8 cellular contexts compared by ENCODE assay signal in genomic region chr4:105306158-105306781, GRCh38.
A peak's percentile ranks its signal among the peaks of the same experiment; 100 is the strongest.
DNase-seq lines count a peak whose midpoint lies in the region; ATAC-seq and TF ChIP-seq lines count a peak whose summit lies in the region.

No MANE protein-coding gene starts in this region.

- CTCF ChIA-PET in A673 (lab: Charles Lee), result no interaction called here

- TF ChIP-seq CTCF in A673 (conservative IDR thresholded peaks at IDR 0.05; ENCODE audit: low read depth, low read length), result no peak

- DNase-seq in A673 (ENCODE audit: low spot score), result peak; percentile 7
- peak; percentile 21 for DNase-seq in activated CD8-positive, alpha-beta memory T cell treated with anti-CD3 and anti-CD28 coated beads, Interleukin-2, amount 50 U/mL, for 4 hours
- DNase-seq in stimulated activated CD4-positive, alpha-beta T cell treated with anti-CD3 and anti-CD28 coated beads, Interleukin-1b, Interleukin-23, amount 100 ng/mL, for 24 hours (ENCODE audit: low read depth in 4 of 4, low spot score in 1 of 4), result peak; percentile 19 to 59 (median 31)
- DNase-seq in LoVo (ENCODE audit: low spot score), result no peak
- DNase-seq in hepatic stellate cell (ENCODE audit: low spot score), result no peak
- DNase-seq in HK-2 (ENCODE audit: unreplicated experiment), result no peak

- peak; percentile 94 for ATAC-seq in GM19324 (IDR thresholded peaks at IDR 0.05; ENCODE audit: low FRiP score, unreplicated experiment)
- peak; percentile 90 for ATAC-seq in HG03342 (IDR thresholded peaks at IDR 0.05; ENCODE audit: unreplicated experiment)

- POLR2A ChIA-PET in A673 (lab: Charles Lee; ENCODE audit: low non-redundant PET), result no interaction called here

- H3K4me3 ChIP-seq in A673 (ENCODE audit: low read depth, low read length, poor library complexity, severe bottlenecking), result no peak overlapping the region

- H3K4me1 ChIP-seq in A673 (ENCODE audit: insufficient read depth, low read length, poor library complexity, severe bottlenecking), result no peaks in the 10 kb centered on the region

- no peaks in the 10 kb centered on the region for H3K27me3 ChIP-seq in A673 (replicated peaks; ENCODE audit: insufficient read depth, low read depth, low read length, poor library complexity)

- intact Hi-C loops in A673 (cut with micrococcal nuclease; ENCODE audit: unreplicated experiment), result no loop called here

- H3K9me3 ChIP-seq in A673 (ENCODE audit: low read depth, low read length, poor library complexity, severe bottlenecking), result peaks cover 7% of the 10 kb centered on the region

- no peaks in the 10 kb centered on the region for H3K36me3 ChIP-seq in A673 (ENCODE audit: insufficient read depth, low read length, poor library complexity, severe bottlenecking)

- H3K27ac ChIP-seq in A673 (ENCODE audit: low read depth, low read length, poor library complexity, severe bottlenecking), result no peak overlapping the region

- BruUV-seq in A673 (replicated peaks; lab: Mats Ljungman, UMichigan), result no TSS peak

Comparison
In these comparisons a context has a peak if more than half of its experiments do, and no peak if none do; other contexts are left out.
1. DNase-seq: peak in A673 (single experiment), activated CD8-positive, alpha-beta memory T cell treated with anti-CD3 and anti-CD28 coated beads, Interleukin-2, amount 50 U/mL, for 4 hours (single experiment) and stimulated activated CD4-positive, alpha-beta T cell treated with anti-CD3 and anti-CD28 coated beads, Interleukin-1b, Interleukin-23, amount 100 ng/mL, for 24 hours (4 of 4); none in LoVo (single experiment), hepatic stellate cell (single experiment) and HK-2 (single experiment).